ENCODE assay signal across 19 cellular contexts in genomic region chr10:124076334-124076733, GRCh38. TPM values are rescaled to one million over a fixed set of nuclear protein-coding genes. Genes with fewer than 3 reads are reported as not detected.
A peak's percentile ranks its signal among the peaks of the same experiment; 100 is the strongest.
DNase-seq lines count a peak whose midpoint lies in the region; ATAC-seq and TF ChIP-seq lines count a peak whose summit lies in the region.
"Had no signal": no experiment of that assay in that cellular context is flagged by ENCODE, and none has a peak within 500 bp of the region (broad histone marks: within the 10 kb centered on the region; RNA-seq: fewer than 3 reads in every experiment).

No MANE protein-coding gene starts in this region.

- POLR2A ChIA-PET in Caco-2 (lab: Charles Lee): no interaction called here

- no peaks in the 10 kb centered on the region for H3K9me3 Mint-ChIP-seq in nephron
- H3K9me3 Mint-ChIP-seq in activated naive CD4-positive, alpha-beta T cell treated with anti-CD3 and anti-CD28 coated beads, Interleukin-2, amount 10 ng/mL, durations not matched to agents 7 days and 5 days: no peaks in the 10 kb centered on the region
- H3K9me3 Mint-ChIP-seq in Caco-2 (ENCODE audit: unreplicated experiment): no peaks in the 10 kb centered on the region
- H3K9me3 Mint-ChIP-seq: stimulated activated naive CD8-positive, alpha-beta T cell treated with anti-CD3 and anti-CD28 coated beads, Interleukin-15, amount 100 ng/mL, for 72 hours had no signal

- DNase-seq in M059J (ENCODE audit: low read depth) (peak; percentile 65), astrocyte of the spinal cord (ENCODE audit: low read depth, low spot score) (peak; percentile 18), Caco-2 (no peak)
- DNase-seq in activated naive CD4-positive, alpha-beta T cell treated with anti-CD3 and anti-CD28 coated beads, Interleukin-2, amount 10 ng/mL, durations not matched to agents 7 days and 5 days: no peak
- DNase-seq: activated CD4-positive, alpha-beta T cell treated with anti-CD3 and anti-CD28 coated beads for 4 hours; heart right ventricle; Kasumi-1; left ventricle myocardium inferior; NCI-H1105 treated with DMSO at 0.1 percent for 48 hours; NCI-H524; stimulated activated CD4-positive, alpha-beta T cell treated with anti-CD3 and anti-CD28 coated beads, Interleukin-4, amount 100 ng/mL, for 1 hour; stimulated activated naive CD8-positive, alpha-beta T cell treated with anti-CD3 and anti-CD28 coated beads, Interleukin-15, amount 100 ng/mL, for 72 hours had no signal

- in situ Hi-C loops in astrocyte of the spinal cord (cut with HindIII; ENCODE audit: low sequenced_read_pairs): no loop called here

- no peak for ATAC-seq in HG03439 (IDR thresholded peaks at IDR 0.05; ENCODE audit: unreplicated experiment)
- ATAC-seq: HCT116; stimulated activated naive CD8-positive, alpha-beta T cell treated with anti-CD3 and anti-CD28 coated beads, Interleukin-15, amount 100 ng/mL, for 72 hours had no signal

- H3K4me1 Mint-ChIP-seq in nephron (peaks cover 81% of the 10 kb centered on the region), Caco-2 (ENCODE audit: low read depth, unreplicated experiment) (no peaks in the 10 kb centered on the region)
- peaks cover 32% of the 10 kb centered on the region for H3K4me1 Mint-ChIP-seq in activated naive CD4-positive, alpha-beta T cell treated with anti-CD3 and anti-CD28 coated beads, Interleukin-2, amount 10 ng/mL, durations not matched to agents 7 days and 5 days

- H3K27ac ChIP-seq in stomach smooth muscle (ENCODE audit: low read length): peak overlapping the region; percentile 71
- H3K27ac ChIP-seq: left ventricle myocardium inferior, RWPE1 had no signal

- BruUV-seq in Caco-2 (replicated peaks; lab: Mats Ljungman, UMichigan): no TSS peak

- CTCF ChIA-PET in activated naive CD4-positive, alpha-beta T cell treated with anti-CD3 and anti-CD28 coated beads, Interleukin-2, amount 10 ng/mL, durations not matched to agents 7 days and 5 days (lab: Charles Lee): no interaction called here
- CTCF ChIA-PET in Caco-2 (lab: Charles Lee): no interaction called here

- TF ChIP-seq CTCF in astrocyte of the spinal cord (IDR thresholded peaks at IDR 0.05; ENCODE audit: low read depth, low read length) (no peak), nephron (IDR thresholded peaks at IDR 0.05; ENCODE audit: unreplicated experiment in 3 of 3) (no peak), Caco-2 (IDR thresholded peaks at IDR 0.05; ENCODE audit: insufficient read depth in 1 of 2, low read depth in 1 of 2, low read length in 1 of 2, severe bottlenecking in 1 of 2, unreplicated experiment in 1 of 2) (no peak)

- H3K27ac Mint-ChIP-seq in nephron (peak overlapping the region; percentile 91 to 93 (median 93)), Caco-2 (ENCODE audit: unreplicated experiment) (no peak overlapping the region)
- H3K27ac Mint-ChIP-seq in activated naive CD4-positive, alpha-beta T cell treated with anti-CD3 and anti-CD28 coated beads, Interleukin-2, amount 10 ng/mL, durations not matched to agents 7 days and 5 days: no peak overlapping the region
- H3K27ac Mint-ChIP-seq: activated naive CD8-positive, alpha-beta T cell; stimulated activated naive CD8-positive, alpha-beta T cell treated with anti-CD3 and anti-CD28 coated beads, Interleukin-15, amount 100 ng/mL, for 72 hours had no signal

- H3K4me1 ChIP-seq in stomach smooth muscle (ENCODE audit: control insufficient read depth, insufficient read depth, low read length) (peaks cover 69% of the 10 kb centered on the region), Caco-2 (no peaks in the 10 kb centered on the region)

- H3K36me3 ChIP-seq in stomach smooth muscle (ENCODE audit: control insufficient read depth in 2 of 2, insufficient read depth in 2 of 2, low read length in 2 of 2): peaks cover 0 to 2% of the 10 kb centered on the region in 2 donors
- no peaks in the 10 kb centered on the region for H3K36me3 ChIP-seq in Caco-2 (ENCODE audit: control insufficient read depth, insufficient read depth, low read length)
- H3K36me3 ChIP-seq: heart right ventricle, left ventricle myocardium inferior had no signal

- H3K27me3 Mint-ChIP-seq in nephron (ENCODE audit: low read depth) (peaks cover 10% of the 10 kb centered on the region), Caco-2 (ENCODE audit: insufficient read depth, unreplicated experiment) (peaks cover 3% of the 10 kb centered on the region)
- peaks cover 44% of the 10 kb centered on the region for H3K27me3 Mint-ChIP-seq in activated naive CD4-positive, alpha-beta T cell treated with anti-CD3 and anti-CD28 coated beads, Interleukin-2, amount 10 ng/mL, durations not matched to agents 7 days and 5 days
- H3K27me3 Mint-ChIP-seq: activated naive CD8-positive, alpha-beta T cell had no signal

- intact Hi-C loops in Caco-2 (cut with micrococcal nuclease; ENCODE audit: unreplicated experiment): no loop called here

- H3K4me3 ChIP-seq in astrocyte of the spinal cord (ENCODE audit: low read depth, low read length) (no peak overlapping the region), stomach smooth muscle (ENCODE audit: low read length in 2 of 2) (no peak overlapping the region), Caco-2 (ENCODE audit: low read depth, low read length) (no peak overlapping the region)
- H3K4me3 ChIP-seq: heart right ventricle, left ventricle myocardium inferior had no signal

- H3K9me3 ChIP-seq in stomach smooth muscle (ENCODE audit: control insufficient read depth in 2 of 2, low read length in 2 of 2) (no peaks in the 10 kb centered on the region), Caco-2 (no peaks in the 10 kb centered on the region)
- H3K9me3 ChIP-seq: heart right ventricle, left ventricle myocardium inferior had no signal

- H3K4me3 Mint-ChIP-seq in nephron (no peak overlapping the region), Caco-2 (ENCODE audit: unreplicated experiment) (no peak overlapping the region)
- no peak overlapping the region for H3K4me3 Mint-ChIP-seq in activated naive CD4-positive, alpha-beta T cell treated with anti-CD3 and anti-CD28 coated beads, Interleukin-2, amount 10 ng/mL, durations not matched to agents 7 days and 5 days
- H3K4me3 Mint-ChIP-seq: activated naive CD8-positive, alpha-beta T cell; stimulated activated naive CD8-positive, alpha-beta T cell treated with anti-CD3 and anti-CD28 coated beads, Interleukin-15, amount 100 ng/mL, for 72 hours; type B pancreatic cell had no signal

- H3K36me3 Mint-ChIP-seq in nephron (ENCODE audit: low read depth): no peaks in the 10 kb centered on the region
- no peaks in the 10 kb centered on the region for H3K36me3 Mint-ChIP-seq in activated naive CD4-positive, alpha-beta T cell treated with anti-CD3 and anti-CD28 coated beads, Interleukin-2, amount 10 ng/mL, durations not matched to agents 7 days and 5 days
- no peaks in the 10 kb centered on the region for H3K36me3 Mint-ChIP-seq in Caco-2 (ENCODE audit: insufficient read depth, unreplicated experiment)
- H3K36me3 Mint-ChIP-seq: activated naive CD8-positive, alpha-beta T cell had no signal

- H3K27me3 ChIP-seq in stomach smooth muscle (ENCODE audit: control insufficient read depth in 1 of 2, insufficient read depth in 2 of 2, low read length in 2 of 2): no peaks in the 10 kb centered on the region
- no peaks in the 10 kb centered on the region for H3K27me3 ChIP-seq in Caco-2 (replicated peaks; ENCODE audit: control insufficient read depth, insufficient read depth, low read length)
- H3K27me3 ChIP-seq: heart right ventricle had no signal

- no peak overlapping the region for H3K9ac ChIP-seq in stomach smooth muscle (ENCODE audit: low read length in 2 of 2)

RNA-seq across cellular contexts. Expression of gene CHST15, which starts 17.1 kb away (rescaled TPM):
- total RNA-seq in M059J (2014; rRNA removed; shearing (Covaris generic)): 15.2 and 15.6 TPM in 2 replicates
- 26.1 and 26.7 TPM in 2 replicates for total RNA-seq in Caco-2 (2022)

Comparison
In these comparisons a context has a peak if more than half of its experiments do, and no peak if none do; other contexts are left out.
1. DNase-seq: peak in M059J (single experiment) and astrocyte of the spinal cord (single experiment); none in activated naive CD4-positive, alpha-beta T cell treated with anti-CD3 and anti-CD28 coated beads, Interleukin-2, amount 10 ng/mL, durations not matched to agents 7 days and 5 days (single experiment) and Caco-2 (0 of 2).
2. H3K27ac Mint-ChIP-seq: peak in nephron (3 of 3); none in activated naive CD4-positive, alpha-beta T cell treated with anti-CD3 and anti-CD28 coated beads, Interleukin-2, amount 10 ng/mL, durations not matched to agents 7 days and 5 days (single experiment) and Caco-2 (single experiment).